Comparison of ENCODE assay signal across 1 cellular context in the genomic region with DNA sequence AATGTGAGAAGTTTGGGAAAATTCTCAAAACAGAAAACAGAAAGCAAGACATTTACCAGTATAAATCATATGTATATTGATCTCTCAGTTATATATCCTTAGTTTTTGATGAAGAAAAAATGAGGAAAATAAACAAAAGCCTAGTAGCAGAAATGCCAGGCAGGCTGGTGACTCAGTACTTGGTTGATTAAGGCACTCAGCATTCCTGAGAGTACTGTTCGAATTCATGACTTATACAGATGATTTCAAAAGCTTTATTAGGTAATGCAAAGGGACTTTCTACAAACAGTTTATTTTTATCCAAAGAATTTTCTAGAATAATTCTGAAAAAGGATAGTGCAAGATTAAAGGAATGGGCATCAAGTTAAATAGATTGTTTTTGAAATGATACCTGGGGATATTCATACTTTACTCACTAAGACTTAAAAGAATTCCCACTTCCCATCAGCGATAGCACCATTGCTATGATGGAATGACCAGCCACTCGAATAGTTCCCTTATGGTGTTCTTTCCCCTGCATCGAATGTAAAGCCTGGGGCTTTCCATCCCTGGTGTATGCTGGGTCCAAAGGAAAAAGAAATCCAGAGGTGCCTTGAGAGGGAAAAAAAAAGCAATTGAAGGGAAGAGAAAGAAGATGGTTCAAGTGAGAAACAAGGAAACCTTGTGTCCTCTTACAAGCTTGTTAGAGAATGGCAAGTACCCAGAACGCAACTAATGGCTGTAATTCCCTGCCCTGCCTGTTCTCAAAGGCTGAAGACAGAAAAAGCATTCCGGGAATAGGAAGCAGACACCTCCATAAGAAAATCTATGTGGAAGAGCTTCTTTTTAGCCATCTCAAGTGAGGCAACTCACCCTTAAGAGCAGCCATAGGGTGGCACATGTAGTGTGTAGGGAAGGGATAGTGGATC.
TF ChIP-seq lines count a peak whose summit lies in the region.

No MANE protein-coding gene starts in this region.

TF ChIP-seq in H1, 55 proteins besides CTCF, POLR2A, EP300 and RAD21 (continued from another document):
- TF ChIP-seq, protein P1, sequence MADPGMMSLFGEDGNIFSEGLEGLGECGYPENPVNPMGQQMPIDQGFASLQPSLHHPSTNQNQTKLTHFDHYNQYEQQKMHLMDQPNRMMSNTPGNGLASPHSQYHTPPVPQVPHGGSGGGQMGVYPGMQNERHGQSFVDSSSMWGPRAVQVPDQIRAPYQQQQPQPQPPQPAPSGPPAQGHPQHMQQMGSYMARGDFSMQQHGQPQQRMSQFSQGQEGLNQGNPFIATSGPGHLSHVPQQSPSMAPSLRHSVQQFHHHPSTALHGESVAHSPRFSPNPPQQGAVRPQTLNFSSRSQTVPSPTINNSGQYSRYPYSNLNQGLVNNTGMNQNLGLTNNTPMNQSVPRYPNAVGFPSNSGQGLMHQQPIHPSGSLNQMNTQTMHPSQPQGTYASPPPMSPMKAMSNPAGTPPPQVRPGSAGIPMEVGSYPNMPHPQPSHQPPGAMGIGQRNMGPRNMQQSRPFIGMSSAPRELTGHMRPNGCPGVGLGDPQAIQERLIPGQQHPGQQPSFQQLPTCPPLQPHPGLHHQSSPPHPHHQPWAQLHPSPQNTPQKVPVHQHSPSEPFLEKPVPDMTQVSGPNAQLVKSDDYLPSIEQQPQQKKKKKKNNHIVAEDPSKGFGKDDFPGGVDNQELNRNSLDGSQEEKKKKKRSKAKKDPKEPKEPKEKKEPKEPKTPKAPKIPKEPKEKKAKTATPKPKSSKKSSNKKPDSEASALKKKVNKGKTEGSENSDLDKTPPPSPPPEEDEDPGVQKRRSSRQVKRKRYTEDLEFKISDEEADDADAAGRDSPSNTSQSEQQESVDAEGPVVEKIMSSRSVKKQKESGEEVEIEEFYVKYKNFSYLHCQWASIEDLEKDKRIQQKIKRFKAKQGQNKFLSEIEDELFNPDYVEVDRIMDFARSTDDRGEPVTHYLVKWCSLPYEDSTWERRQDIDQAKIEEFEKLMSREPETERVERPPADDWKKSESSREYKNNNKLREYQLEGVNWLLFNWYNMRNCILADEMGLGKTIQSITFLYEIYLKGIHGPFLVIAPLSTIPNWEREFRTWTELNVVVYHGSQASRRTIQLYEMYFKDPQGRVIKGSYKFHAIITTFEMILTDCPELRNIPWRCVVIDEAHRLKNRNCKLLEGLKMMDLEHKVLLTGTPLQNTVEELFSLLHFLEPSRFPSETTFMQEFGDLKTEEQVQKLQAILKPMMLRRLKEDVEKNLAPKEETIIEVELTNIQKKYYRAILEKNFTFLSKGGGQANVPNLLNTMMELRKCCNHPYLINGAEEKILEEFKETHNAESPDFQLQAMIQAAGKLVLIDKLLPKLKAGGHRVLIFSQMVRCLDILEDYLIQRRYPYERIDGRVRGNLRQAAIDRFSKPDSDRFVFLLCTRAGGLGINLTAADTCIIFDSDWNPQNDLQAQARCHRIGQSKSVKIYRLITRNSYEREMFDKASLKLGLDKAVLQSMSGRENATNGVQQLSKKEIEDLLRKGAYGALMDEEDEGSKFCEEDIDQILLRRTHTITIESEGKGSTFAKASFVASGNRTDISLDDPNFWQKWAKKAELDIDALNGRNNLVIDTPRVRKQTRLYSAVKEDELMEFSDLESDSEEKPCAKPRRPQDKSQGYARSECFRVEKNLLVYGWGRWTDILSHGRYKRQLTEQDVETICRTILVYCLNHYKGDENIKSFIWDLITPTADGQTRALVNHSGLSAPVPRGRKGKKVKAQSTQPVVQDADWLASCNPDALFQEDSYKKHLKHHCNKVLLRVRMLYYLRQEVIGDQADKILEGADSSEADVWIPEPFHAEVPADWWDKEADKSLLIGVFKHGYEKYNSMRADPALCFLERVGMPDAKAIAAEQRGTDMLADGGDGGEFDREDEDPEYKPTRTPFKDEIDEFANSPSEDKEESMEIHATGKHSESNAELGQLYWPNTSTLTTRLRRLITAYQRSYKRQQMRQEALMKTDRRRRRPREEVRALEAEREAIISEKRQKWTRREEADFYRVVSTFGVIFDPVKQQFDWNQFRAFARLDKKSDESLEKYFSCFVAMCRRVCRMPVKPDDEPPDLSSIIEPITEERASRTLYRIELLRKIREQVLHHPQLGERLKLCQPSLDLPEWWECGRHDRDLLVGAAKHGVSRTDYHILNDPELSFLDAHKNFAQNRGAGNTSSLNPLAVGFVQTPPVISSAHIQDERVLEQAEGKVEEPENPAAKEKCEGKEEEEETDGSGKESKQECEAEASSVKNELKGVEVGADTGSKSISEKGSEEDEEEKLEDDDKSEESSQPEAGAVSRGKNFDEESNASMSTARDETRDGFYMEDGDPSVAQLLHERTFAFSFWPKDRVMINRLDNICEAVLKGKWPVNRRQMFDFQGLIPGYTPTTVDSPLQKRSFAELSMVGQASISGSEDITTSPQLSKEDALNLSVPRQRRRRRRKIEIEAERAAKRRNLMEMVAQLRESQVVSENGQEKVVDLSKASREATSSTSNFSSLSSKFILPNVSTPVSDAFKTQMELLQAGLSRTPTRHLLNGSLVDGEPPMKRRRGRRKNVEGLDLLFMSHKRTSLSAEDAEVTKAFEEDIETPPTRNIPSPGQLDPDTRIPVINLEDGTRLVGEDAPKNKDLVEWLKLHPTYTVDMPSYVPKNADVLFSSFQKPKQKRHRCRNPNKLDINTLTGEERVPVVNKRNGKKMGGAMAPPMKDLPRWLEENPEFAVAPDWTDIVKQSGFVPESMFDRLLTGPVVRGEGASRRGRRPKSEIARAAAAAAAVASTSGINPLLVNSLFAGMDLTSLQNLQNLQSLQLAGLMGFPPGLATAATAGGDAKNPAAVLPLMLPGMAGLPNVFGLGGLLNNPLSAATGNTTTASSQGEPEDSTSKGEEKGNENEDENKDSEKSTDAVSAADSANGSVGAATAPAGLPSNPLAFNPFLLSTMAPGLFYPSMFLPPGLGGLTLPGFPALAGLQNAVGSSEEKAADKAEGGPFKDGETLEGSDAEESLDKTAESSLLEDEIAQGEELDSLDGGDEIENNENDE (IDR thresholded peaks at IDR 0.05; ENCODE audit: insufficient replicate concordance, low read length): no peak
- TF ChIP-seq RBBP5 (IDR thresholded peaks at IDR 0.05; ENCODE audit: borderline replicate concordance, low read depth, low read length) (no peak), RFX5 (IDR thresholded peaks at IDR 0.05; ENCODE audit: borderline replicate concordance, low read depth, low read length) (no peak)
- TF ChIP-seq, protein P2, sequence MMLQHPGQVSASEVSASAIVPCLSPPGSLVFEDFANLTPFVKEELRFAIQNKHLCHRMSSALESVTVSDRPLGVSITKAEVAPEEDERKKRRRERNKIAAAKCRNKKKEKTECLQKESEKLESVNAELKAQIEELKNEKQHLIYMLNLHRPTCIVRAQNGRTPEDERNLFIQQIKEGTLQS (IDR thresholded peaks at IDR 0.05; ENCODE audit: insufficient read depth, low read depth, low read length): no peak
TF ChIP-seq in H1: peak in this region for 0.
